1 cellular context compared by ENCODE assay signal in genomic region chr3:15300318-15301078, GRCh38.
TF ChIP-seq lines count a peak whose summit lies in the region.

No MANE protein-coding gene starts in this region.

TF ChIP-seq in HCT116, 20 proteins besides CTCF, POLR2A, EP300 and RAD21 (continued from another document):
- TF ChIP-seq ELF1 (IDR thresholded peaks at IDR 0.05; ENCODE audit: borderline replicate concordance, low read depth): no peak
- no peak for TF ChIP-seq ZFX (IDR thresholded peaks at IDR 0.05)
- TF ChIP-seq FOSL1 (IDR thresholded peaks at IDR 0.05; ENCODE audit: low read depth): peak; percentile 95
- no peak for TF ChIP-seq TCF7L2 (IDR thresholded peaks at IDR 0.05; ENCODE audit: borderline replicate concordance, extremely low read depth, insufficient read depth, insufficient read length)
- no peak for TF ChIP-seq SRF (IDR thresholded peaks at IDR 0.05; ENCODE audit: low read depth)
- peak; percentile 85 for TF ChIP-seq CBX3 (IDR thresholded peaks at IDR 0.05; ENCODE audit: low read depth)
TF ChIP-seq in HCT116: peak in this region for 7.
